18 cellular contexts compared by ENCODE assay signal in genomic region chr18:7062236-7062635, GRCh38. TPM values are rescaled to one million over a fixed set of nuclear protein-coding genes. Genes with fewer than 3 reads are reported as not detected.
DNase-seq lines count a peak whose midpoint lies in the region; ATAC-seq and TF ChIP-seq lines count a peak whose summit lies in the region.
"Had no signal": no experiment of that assay in that cellular context is flagged by ENCODE, and none has a peak within 500 bp of the region (broad histone marks: within the 10 kb centered on the region; RNA-seq: fewer than 3 reads in every experiment).

No MANE protein-coding gene starts in this region.

- no peak for TF ChIP-seq CTCF in left ventricle myocardium inferior (IDR thresholded peaks at IDR 0.05; ENCODE audit: borderline replicate concordance)
- no peak for TF ChIP-seq CTCF in hepatocyte (IDR thresholded peaks at IDR 0.05; ENCODE audit: poor library complexity)
- TF ChIP-seq CTCF in neural progenitor cell (IDR thresholded peaks at IDR 0.05), result no peak
- TF ChIP-seq CTCF in WERI-Rb-1 (IDR thresholded peaks at IDR 0.05; ENCODE audit: low read depth, low read length), result no peak

- intact Hi-C loops in Right ventricle myocardium inferior (cut with DNase I), result no loop called here
- intact Hi-C loops in left ventricle myocardium inferior (cut with micrococcal nuclease), result no loop called here

- 67% methylated on average over 9 of the region's 9 CpGs for WGBS in hepatocyte (ENCODE audit: low lambda C conversion rate, missing lambda C conversion rate)

- H3K4me1 ChIP-seq in left ventricle myocardium inferior (no peaks in the 10 kb centered on the region), hepatocyte (ENCODE audit: insufficient read depth) (peaks cover 30% of the 10 kb centered on the region), neural progenitor cell (no peaks in the 10 kb centered on the region)
- H3K4me1 ChIP-seq: BLaER1 had no signal

- peaks cover 2% of the 10 kb centered on the region for H3K27me3 Mint-ChIP-seq in neural progenitor cell (ENCODE audit: insufficient read depth, low read depth)

- no peaks in the 10 kb centered on the region for H3F3A ChIP-seq in neural progenitor cell (ENCODE audit: low read depth)

- H3K36me3 Mint-ChIP-seq in neural progenitor cell, result peaks cover 19% of the 10 kb centered on the region
- H3K36me3 Mint-ChIP-seq: CD8-positive, alpha-beta memory T cell had no signal

- no peak overlapping the region for H3K4me3 Mint-ChIP-seq in neural progenitor cell
- H3K4me3 Mint-ChIP-seq: CD8-positive, alpha-beta memory T cell; HFFc6 had no signal

- ATAC-seq in Right ventricle myocardium inferior (no peak), GM18907 (IDR thresholded peaks at IDR 0.05; ENCODE audit: unreplicated experiment) (no peak), GM19467 (IDR thresholded peaks at IDR 0.05; ENCODE audit: unreplicated experiment) (no peak)
- ATAC-seq: GM12878 had no signal

- H3K27ac ChIP-seq in left ventricle myocardium inferior (replicated peaks) (no peak overlapping the region), hepatocyte (peak overlapping the region; percentile 76), neural progenitor cell (no peak overlapping the region), WERI-Rb-1 (no peak overlapping the region)
- H3K27ac ChIP-seq: BLaER1 had no signal

- no peaks in the 10 kb centered on the region for H4K20me1 ChIP-seq in hepatocyte (ENCODE audit: insufficient read depth, poor library complexity, severe bottlenecking)
- no peaks in the 10 kb centered on the region for H4K20me1 ChIP-seq in neural progenitor cell (ENCODE audit: low read depth)
- H4K20me1 ChIP-seq: BLaER1 had no signal

- H2AFZ ChIP-seq in hepatocyte (no peak overlapping the region), neural progenitor cell (replicated peaks) (no peak overlapping the region)

- DNase-seq in Right ventricle myocardium inferior (ENCODE audit: missing footprints) (peak; percentile 37), left ventricle myocardium inferior (no peak), hepatocyte (ENCODE audit: low spot score) (no peak), neural progenitor cell (ENCODE audit: low spot score) (no peak), WERI-Rb-1 (no peak)
- DNase-seq: 8988T; AML-193; CD8-positive, alpha-beta memory T cell; DMS79; GOT3; HCEC 1CT; HFFc6; IMR-90; KBM-7 had no signal

- peaks cover 89% of the 10 kb centered on the region for H3K27me3 ChIP-seq in left ventricle myocardium inferior (ENCODE audit: low read depth)
- H3K27me3 ChIP-seq in hepatocyte, result no peaks in the 10 kb centered on the region
- H3K27me3 ChIP-seq in neural progenitor cell, result no peaks in the 10 kb centered on the region
- no peaks in the 10 kb centered on the region for H3K27me3 ChIP-seq in WERI-Rb-1 (ENCODE audit: insufficient read depth, low read depth, severe bottlenecking)
- H3K27me3 ChIP-seq: BLaER1 had no signal

- no peaks in the 10 kb centered on the region for H3K9me3 ChIP-seq in left ventricle myocardium inferior (replicated peaks)
- H3K9me3 ChIP-seq in hepatocyte (ENCODE audit: low read depth), result no peaks in the 10 kb centered on the region
- no peaks in the 10 kb centered on the region for H3K9me3 ChIP-seq in neural progenitor cell (ENCODE audit: low read depth)
- no peaks in the 10 kb centered on the region for H3K9me3 ChIP-seq in WERI-Rb-1 (ENCODE audit: severe bottlenecking)
- H3K9me3 ChIP-seq: BLaER1 had no signal

- H3K4me1 Mint-ChIP-seq in neural progenitor cell, result peaks cover 60% of the 10 kb centered on the region
- H3K4me1 Mint-ChIP-seq: CD8-positive, alpha-beta memory T cell had no signal

- H3K9me2 ChIP-seq in hepatocyte (replicated peaks; ENCODE audit: insufficient read depth), result no peaks in the 10 kb centered on the region

- H3K79me2 ChIP-seq in hepatocyte (no peaks in the 10 kb centered on the region), neural progenitor cell (ENCODE audit: low read depth) (no peaks in the 10 kb centered on the region)

- peak overlapping the region; percentile 72 for H3K27ac Mint-ChIP-seq in neural progenitor cell
- H3K27ac Mint-ChIP-seq: CD8-positive, alpha-beta memory T cell; HFFc6 had no signal

- H3K4me2 ChIP-seq in hepatocyte (peak overlapping the region; percentile 67), neural progenitor cell (no peak overlapping the region)
- H3K4me2 ChIP-seq: BLaER1 had no signal

- H3K4me3 ChIP-seq in left ventricle myocardium inferior (no peak overlapping the region), hepatocyte (no peak overlapping the region), neural progenitor cell (no peak overlapping the region), WERI-Rb-1 (ENCODE audit: low read depth, low read length) (no peak overlapping the region)
- H3K4me3 ChIP-seq: BLaER1, GM12878 had no signal

- no peaks in the 10 kb centered on the region for H3K9me3 Mint-ChIP-seq in neural progenitor cell

- H3K36me3 ChIP-seq in left ventricle myocardium inferior (no peaks in the 10 kb centered on the region), hepatocyte (replicated peaks; ENCODE audit: insufficient read depth, low read depth) (no peaks in the 10 kb centered on the region), neural progenitor cell (no peaks in the 10 kb centered on the region), WERI-Rb-1 (no peaks in the 10 kb centered on the region)
- H3K36me3 ChIP-seq: BLaER1 had no signal

- no peak overlapping the region for H3K9ac ChIP-seq in neural progenitor cell
- H3K9ac ChIP-seq: BLaER1 had no signal

RNA-seq across cellular contexts. Expression of gene LAMA1, which starts 55.4 kb away (rescaled TPM):
- total RNA-seq in Right ventricle myocardium inferior (not detected), left ventricle myocardium inferior (not detected), hepatocyte (50.3 and 52.7 TPM in 2 replicates), neural progenitor cell (ENCODE audit: low replicate concordance) (80.3 and 95.4 TPM in 2 replicates)
- 27.7 and 29.0 TPM in 2 replicates for polyA plus RNA-seq in hepatocyte
- total RNA-seq: CD8-positive, alpha-beta memory T cell had no signal
- polyA plus RNA-seq: CD8-positive, alpha-beta memory T cell had no signal

Comparison
In these comparisons a context has a peak if more than half of its experiments do, and no peak if none do; other contexts are left out.
1. RNA of gene LAMA1, which starts 55.4 kb away (total RNA-seq): 80.3 to 95.4 TPM in neural progenitor cell and 50.3 to 52.7 TPM in hepatocyte; not detected in left ventricle myocardium inferior (single experiment) and not detected in Right ventricle myocardium inferior (single experiment); every median in the first group is over 10 times any median in the second.